12 cellular contexts compared by ENCODE assay signal in the genomic region with DNA sequence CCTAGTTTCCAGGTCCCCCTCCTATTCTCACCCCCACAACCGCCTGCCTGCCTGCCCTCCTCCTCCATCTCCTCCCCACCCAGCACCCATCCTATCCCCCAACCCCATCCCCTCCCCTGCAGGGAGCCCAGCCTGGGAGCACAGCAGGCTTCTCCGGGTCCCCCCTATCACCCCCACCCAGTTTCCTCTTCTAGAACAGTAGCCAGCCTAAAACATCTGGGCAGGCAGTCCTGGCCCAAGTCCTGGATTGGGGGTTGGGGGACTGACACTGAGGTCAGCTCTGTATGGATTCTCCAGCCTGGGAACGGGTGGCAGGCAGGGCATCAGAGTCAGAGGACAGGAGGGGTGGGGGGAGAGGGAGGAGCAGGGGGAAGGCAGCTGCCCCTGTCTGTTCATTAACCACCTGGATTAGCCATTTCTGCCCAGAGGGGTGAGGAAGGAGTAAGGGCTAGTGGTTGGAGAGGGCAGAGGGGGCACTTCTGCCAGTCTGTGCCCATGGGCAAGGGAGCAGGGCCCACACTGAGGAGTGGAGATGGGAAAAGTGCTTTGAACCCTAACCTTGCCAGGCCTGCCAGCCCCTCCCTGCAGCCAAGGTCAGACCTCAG. TPM values are rescaled to one million over a fixed set of nuclear protein-coding genes. Genes with fewer than 3 reads are reported as not detected.
DNase-seq lines count a peak whose midpoint lies in the region; ATAC-seq, FAIRE-seq and TF ChIP-seq lines count a peak whose summit lies in the region.
"Had no signal": no experiment of that assay in that cellular context is flagged by ENCODE, and none has a peak within 500 bp of the region (broad histone marks: within the 10 kb centered on the region; RNA-seq: fewer than 3 reads in every experiment).

No MANE protein-coding gene starts in this region.

- H2AFZ ChIP-seq in parathyroid adenoma, result no peak overlapping the region

- H3K9me3 ChIP-seq in A549, result no peaks in the 10 kb centered on the region
- no peaks in the 10 kb centered on the region for H3K9me3 ChIP-seq in SJSA1 (replicated peaks)
- no peaks in the 10 kb centered on the region for H3K9me3 ChIP-seq in left ventricle myocardium inferior (replicated peaks)
- H3K9me3 ChIP-seq in parathyroid adenoma (ENCODE audit: control insufficient read depth, low read length), result no peaks in the 10 kb centered on the region

- ATAC-seq in A549, result 0 out of 6 replicates have a peak, but pooled peaks of 1 of the 2 experiments have one; percentile 3
- ATAC-seq in HG03342 (IDR thresholded peaks at IDR 0.05; ENCODE audit: unreplicated experiment), result no peak

- DNase-seq in A549 (ENCODE audit: low read depth in 1 of 2, low spot score in 1 of 2) (no peak), SJSA1 (ENCODE audit: low read depth in 1 of 2, low spot score in 2 of 2) (no peak), left ventricle myocardium inferior (no peak), NCI-H187 treated with DMSO at 0.1 percent for 48 hours (lab: John Stamatoyannopoulos, UW) (no peak)
- no peak for DNase-seq in activated CD4-positive, alpha-beta T cell treated with anti-CD3 and anti-CD28 coated beads for 48 hours
- no peak for DNase-seq in NK-92 treated with Interleukin-12 subunit alpha and Interleukin-12 subunit beta, amount 100 ng/mL, for 24 hours (lab: John Stamatoyannopoulos, UW)
- DNase-seq: H9, NCI-H2081 treated with DMSO at 0.1 percent for 48 hours had no signal

- no peak for TF ChIP-seq POLR2A in A549 (IDR thresholded peaks at IDR 0.05; ENCODE audit: low read length)

- intact Hi-C loops in left ventricle myocardium inferior (cut with micrococcal nuclease), result no loop called here

- H3K27ac ChIP-seq in A549, result peak overlapping the region; percentile 57 to 77
- no peak overlapping the region for H3K27ac ChIP-seq in SJSA1
- peak overlapping the region; percentile 95 for H3K27ac ChIP-seq in left ventricle myocardium inferior (replicated peaks)
- peak overlapping the region; percentile 90 for H3K27ac ChIP-seq in parathyroid adenoma

- no peak for FAIRE-seq in A549 (lab: Jason Lieb, UNC)
- FAIRE-seq: GM18507, small intestine had no signal

- H3K36me3 ChIP-seq in SJSA1, result no peaks in the 10 kb centered on the region
- peaks cover 3% of the 10 kb centered on the region for H3K36me3 ChIP-seq in left ventricle myocardium inferior
- no peaks in the 10 kb centered on the region for H3K36me3 ChIP-seq in parathyroid adenoma (ENCODE audit: control insufficient read depth, insufficient read depth, low read length)

- TF ChIP-seq EP300 in A549 (IDR thresholded peaks at IDR 0.05), result no peak

- H3K9ac ChIP-seq in parathyroid adenoma, result no peak overlapping the region

- H3K27me3 ChIP-seq in SJSA1 (replicated peaks) (no peaks in the 10 kb centered on the region), left ventricle myocardium inferior (ENCODE audit: low read depth) (no peaks in the 10 kb centered on the region), parathyroid adenoma (ENCODE audit: control insufficient read depth, insufficient read depth, low read length) (no peaks in the 10 kb centered on the region)

- CTCF ChIA-PET in A549 (lab: Yijun Ruan, JAX), result interaction anchor here (0.5 to 2.2 kb wide), 8 partner anchors 9 to 1714 kb away, joined by 3 to 9 read pairs (median 4); no protein-coding TSS in a partner anchor

- H3K79me2 ChIP-seq in parathyroid adenoma, result peaks cover 67% of the 10 kb centered on the region

- H3K4me1 ChIP-seq in A549 (peaks cover 32% of the 10 kb centered on the region), SJSA1 (replicated peaks) (peaks cover 20% of the 10 kb centered on the region), left ventricle myocardium inferior (peaks cover 87% of the 10 kb centered on the region), parathyroid adenoma (peaks cover 71% of the 10 kb centered on the region)

- H3K4me2 ChIP-seq in A549, result peak overlapping the region; percentile 87
- peak overlapping the region; percentile 51 for H3K4me2 ChIP-seq in parathyroid adenoma (ENCODE audit: low read length)

- TF ChIP-seq RAD21 in A549 (conservative IDR thresholded peaks at IDR 0.05 in 1 of 2, IDR thresholded peaks at IDR 0.05 in 1 of 2), result no peak

- POLR2A ChIA-PET in A549 (lab: Yijun Ruan, JAX), result interaction anchor here (1.5 kb wide), 1 partner anchor 9 kb away, joined by 7 read pairs; no protein-coding TSS in a partner anchor

- WGBS in A549 (ENCODE audit: missing lambda C conversion rate), result no CpG with 5 or more reads among the region's 3 CpGs

- H3K4me3 ChIP-seq in A549, result peak overlapping the region; percentile 44
- peak overlapping the region; percentile 35 for H3K4me3 ChIP-seq in SJSA1
- H3K4me3 ChIP-seq in left ventricle myocardium inferior, result peak overlapping the region; percentile 84
- H3K4me3 ChIP-seq in parathyroid adenoma (ENCODE audit: low read depth, low read length), result peak overlapping the region; percentile 37

- TF ChIP-seq CTCF in A549 (IDR thresholded peaks at IDR 0.05) (no peak), left ventricle myocardium inferior (IDR thresholded peaks at IDR 0.05; ENCODE audit: borderline replicate concordance) (no peak), parathyroid adenoma (IDR thresholded peaks at IDR 0.05) (no peak)

TF ChIP-seq in A549, 52 proteins besides CTCF, POLR2A, EP300 and RAD21:
- no peak for TF ChIP-seq HOXB5 (CRISPR knock-in tag; IDR thresholded peaks at IDR 0.05)
- TF ChIP-seq, protein P1, sequence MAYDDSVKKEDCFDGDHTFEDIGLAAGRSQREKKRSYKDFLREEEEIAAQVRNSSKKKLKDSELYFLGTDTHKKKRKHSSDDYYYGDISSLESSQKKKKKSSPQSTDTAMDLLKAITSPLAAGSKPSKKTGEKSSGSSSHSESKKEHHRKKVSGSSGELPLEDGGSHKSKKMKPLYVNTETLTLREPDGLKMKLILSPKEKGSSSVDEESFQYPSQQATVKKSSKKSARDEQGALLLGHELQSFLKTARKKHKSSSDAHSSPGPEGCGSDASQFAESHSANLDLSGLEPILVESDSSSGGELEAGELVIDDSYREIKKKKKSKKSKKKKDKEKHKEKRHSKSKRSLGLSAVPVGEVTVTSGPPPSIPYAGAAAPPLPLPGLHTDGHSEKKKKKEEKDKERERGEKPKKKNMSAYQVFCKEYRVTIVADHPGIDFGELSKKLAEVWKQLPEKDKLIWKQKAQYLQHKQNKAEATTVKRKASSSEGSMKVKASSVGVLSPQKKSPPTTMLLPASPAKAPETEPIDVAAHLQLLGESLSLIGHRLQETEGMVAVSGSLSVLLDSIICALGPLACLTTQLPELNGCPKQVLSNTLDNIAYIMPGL (CRISPR knock-in tag; IDR thresholded peaks at IDR 0.05; ENCODE audit: borderline replicate concordance), result no peak
TF ChIP-seq in A549: peak in this region for 0.

RNA-seq across cellular contexts. Expression of a gene that starts 60.0 kb away (rescaled TPM):
- polyA plus RNA-seq in A549 (2011; rRNA removed), result 4.9 and 9.5 TPM in 2 replicates
- polyA plus RNA-seq in A549 (2012; cell fraction: cytosol; rRNA removed), result 1.6 and 2.9 TPM in 2 replicates
- 7.3 and 9.9 TPM in 2 replicates for polyA plus RNA-seq in A549 (2012; cell fraction: nucleus; rRNA removed)
- 7.7 to 11.4 TPM (median 10.6 TPM) in 3 replicates for polyA plus RNA-seq in A549 (2017; fragmentation: RNase III; extraction: RNeasy Plus Mini Kit Qiagen cat#74134 plus additional on column Dnase treatment)
- polyA minus RNA-seq in A549 (2011; rRNA and poly(A)+ RNA removed), result 27.8 and 32.4 TPM in 2 replicates
- 9.8 and 14.3 TPM in 2 replicates for total RNA-seq in SJSA1 (2014; rRNA removed; shearing (Covaris generic))
- total RNA-seq in left ventricle myocardium inferior, result 828 TPM

Comparison
In these comparisons a context has a peak if more than half of its experiments do, and no peak if none do; other contexts are left out.
1. RNA of a gene that starts 60.0 kb away (total RNA-seq): 828 TPM in left ventricle myocardium inferior (single experiment); 9.8 to 14.3 TPM in SJSA1; every median in the first group is over 10 times any median in the second.
2. Peak in every context shown above with its lines, with median percentiles within 50 percentile points of each other: H3K4me3 ChIP-seq.